Comparison of ENCODE assay signal across 8 cellular contexts in the genomic region with DNA sequence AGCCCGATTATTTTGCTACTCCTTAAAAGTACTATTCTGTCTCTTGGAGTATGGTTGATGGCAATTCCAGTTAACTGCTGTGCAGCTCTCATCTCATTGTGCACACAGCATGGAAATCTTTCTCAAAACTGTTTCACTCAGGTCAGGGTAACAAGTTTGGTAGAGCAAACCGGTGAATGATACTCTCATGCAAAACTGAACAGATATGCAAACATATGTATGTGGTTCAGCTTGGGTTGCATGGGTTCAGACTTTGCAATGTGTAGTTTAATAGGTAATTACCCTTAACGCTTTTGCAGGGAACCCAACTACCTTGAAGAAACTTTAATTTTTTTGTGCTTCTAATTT. TPM values are rescaled to one million over a fixed set of nuclear protein-coding genes. Genes with fewer than 3 reads are reported as not detected.
DNase-seq lines count a peak whose midpoint lies in the region; ATAC-seq, FAIRE-seq and TF ChIP-seq lines count a peak whose summit lies in the region.

No MANE protein-coding gene starts in this region.

- H3K9me3 ChIP-seq in OCI-LY3 (ENCODE audit: insufficient read depth, low read length) (no peaks in the 10 kb centered on the region), endothelial cell of umbilical vein (replicated peaks; ENCODE audit: control insufficient read depth, insufficient read depth, low read length) (no peaks in the 10 kb centered on the region)

- H3K9me3 Mint-ChIP-seq in progenitor cell of endocrine pancreas (ENCODE audit: low read depth), result no peaks in the 10 kb centered on the region

- H3K79me2 ChIP-seq in OCI-LY3 (ENCODE audit: low read length) (peaks cover 4% of the 10 kb centered on the region), endothelial cell of umbilical vein (ENCODE audit: control insufficient read depth, insufficient read depth, low read length) (peaks cover 18% of the 10 kb centered on the region)

- H3K4me2 ChIP-seq in OCI-LY3 (ENCODE audit: low read length), result peak overlapping the region; percentile 89
- H3K4me2 ChIP-seq in endothelial cell of umbilical vein (ENCODE audit: insufficient read depth, low read length), result peak overlapping the region; percentile 91

- H3K4me1 Mint-ChIP-seq in progenitor cell of endocrine pancreas (ENCODE audit: low read depth), result peaks cover 39% of the 10 kb centered on the region

- H3K27ac Mint-ChIP-seq in progenitor cell of endocrine pancreas, result peak overlapping the region; percentile 97

- H3K4me1 ChIP-seq in OCI-LY3 (ENCODE audit: low read length) (peaks cover 10% of the 10 kb centered on the region), endothelial cell of umbilical vein (ENCODE audit: control insufficient read depth, extremely low read depth, insufficient read depth, low read length) (peaks cover 43% of the 10 kb centered on the region)

- POLR2A ChIA-PET in endothelial cell of umbilical vein (lab: Charles Lee), result interaction anchor here (0.9 to 1.6 kb wide), 8 partner anchors 15 to 163 kb away, joined by 3 to 7 read pairs (median 4); no protein-coding TSS in a partner anchor

- H3K27me3 ChIP-seq in OCI-LY3 (ENCODE audit: low read depth, low read length) (no peaks in the 10 kb centered on the region), endothelial cell of umbilical vein (ENCODE audit: control insufficient read depth in 2 of 2, insufficient read depth in 2 of 2, low read length in 2 of 2) (no peaks in the 10 kb centered on the region)

- H3K9me1 ChIP-seq in endothelial cell of umbilical vein (replicated peaks; ENCODE audit: control insufficient read depth, extremely low read depth, insufficient read depth, low read length), result no peaks in the 10 kb centered on the region

- H3K4me3 Mint-ChIP-seq in progenitor cell of endocrine pancreas (ENCODE audit: low read depth), result peak overlapping the region; percentile 91

- H2AFZ ChIP-seq in OCI-LY3 (ENCODE audit: low read depth, low read length) (no peak overlapping the region), endothelial cell of umbilical vein (ENCODE audit: low read depth, low read length) (no peak overlapping the region)

- no peak overlapping the region for H3K27ac ChIP-seq in OCI-LY3 (ENCODE audit: low read length)
- peak overlapping the region; percentile 90 for H3K27ac ChIP-seq in endothelial cell of umbilical vein (ENCODE audit: insufficient read depth, low read depth, low read length)

- H3K4me3 ChIP-seq in OCI-LY3 (ENCODE audit: low read length) (peak overlapping the region; percentile 97), endothelial cell of umbilical vein (replicated peaks in 1 of 3; ENCODE audit: insufficient read depth in 1 of 3, low read depth in 1 of 3, low read length in 3 of 3) (peak overlapping the region; percentile 27 to 85 (median 83))

- H3K27me3 Mint-ChIP-seq in progenitor cell of endocrine pancreas, result no peaks in the 10 kb centered on the region

- BruUV-seq in endothelial cell of umbilical vein (replicated peaks; lab: Mats Ljungman, UMichigan), result no TSS peak

- peak overlapping the region; percentile 82 for H3K9ac ChIP-seq in OCI-LY3 (ENCODE audit: low read length)
- H3K9ac ChIP-seq in endothelial cell of umbilical vein (replicated peaks; ENCODE audit: extremely low read depth, insufficient read depth, low read length), result peak overlapping the region; percentile 96

- ATAC-seq in activated CD4-positive, CD25-positive, alpha-beta regulatory T cell treated with anti-CD3 and anti-CD28 coated beads, Interleukin-2, amount 50 U/mL, for 24 hours, result no peak

- peaks cover 13% of the 10 kb centered on the region for H3K36me3 Mint-ChIP-seq in progenitor cell of endocrine pancreas (ENCODE audit: insufficient read depth)

- H3K36me3 ChIP-seq in OCI-LY3 (replicated peaks; ENCODE audit: low read depth, low read length) (peaks cover 11% of the 10 kb centered on the region), endothelial cell of umbilical vein (ENCODE audit: control insufficient read depth in 2 of 2, extremely low read depth in 1 of 2, insufficient read depth in 2 of 2, low read length in 2 of 2) (peaks cover 0 to 8% of the 10 kb centered on the region in 2 experiments)

- H4K20me1 ChIP-seq in OCI-LY3 (ENCODE audit: insufficient read depth, low read length) (no peaks in the 10 kb centered on the region), endothelial cell of umbilical vein (replicated peaks; ENCODE audit: control insufficient read depth, extremely low read depth, insufficient read depth, low read length) (no peaks in the 10 kb centered on the region)

- TF ChIP-seq CTCF in OCI-LY3 (IDR thresholded peaks at IDR 0.05; ENCODE audit: low read depth, low read length) (no peak), endothelial cell of umbilical vein (IDR thresholded peaks at IDR 0.05; ENCODE audit: extremely low read depth in 1 of 2, insufficient read depth in 1 of 2, low read depth in 1 of 2, low read length in 2 of 2) (no peak), progenitor cell of endocrine pancreas (IDR thresholded peaks at IDR 0.05; ENCODE audit: unreplicated experiment) (no peak)

- intact Hi-C loops in endothelial cell of umbilical vein (cut with micrococcal nuclease), result loop anchor here (2.0 kb wide), 1 partner anchor 160 kb away; no protein-coding TSS in a partner anchor

- in situ Hi-C loops in G401 (cut with HindIII; ENCODE audit: low sequenced_read_pairs), result no loop called here

- TF ChIP-seq POLR2A in GM12891 (IDR thresholded peaks at IDR 0.05; ENCODE audit: low read depth, low read length) (no peak; the same call in 1 of the 2 replicates), endothelial cell of umbilical vein (IDR thresholded peaks at IDR 0.05; ENCODE audit: low read depth, low read length) (no peak)

- dilution Hi-C loops in endothelial cell of umbilical vein (cut with MboI; ENCODE audit: extremely low pct_ligation_motif_present, low sequenced_read_pairs), result no loop called here

- FAIRE-seq in GM12891 (lab: Jason Lieb, UNC), result peak; percentile 66
- FAIRE-seq in endothelial cell of umbilical vein (lab: Jason Lieb, UNC), result no peak

- CTCF ChIA-PET in endothelial cell of umbilical vein (lab: Charles Lee), result interaction anchor here (0.9 to 7.7 kb wide), 11 partner anchors 12 to 697 kb away, joined by 3 to 87 read pairs (median 5); no protein-coding TSS in a partner anchor

- DNase-seq in GM12891 (ENCODE audit: insufficient read length, low spot score) (no peak), endothelial cell of umbilical vein (ENCODE audit: low read depth, low spot score) (no peak), progenitor cell of endocrine pancreas (ENCODE audit: low spot score, unreplicated experiment) (no peak), Kasumi-1 (lab: John Stamatoyannopoulos, UW) (no peak), G401 (ENCODE audit: low spot score) (no peak)
- DNase-seq in activated CD4-positive, alpha-beta T cell treated with anti-CD3 and anti-CD28 coated beads, Interleukin-2, amount 50 U/mL, for 48 hours, result no peak

TF ChIP-seq in GM12891, 5 proteins besides CTCF, POLR2A, EP300 and RAD21:
- TF ChIP-seq PAX5 (IDR thresholded peaks at IDR 0.05; ENCODE audit: insufficient read depth, low read length, severe bottlenecking) (no peak), POLR2AphosphoS5 (IDR thresholded peaks at IDR 0.05; ENCODE audit: low read depth, low read length) (no peak), POU2F2 (IDR thresholded peaks at IDR 0.05; ENCODE audit: low read depth, low read length) (peak; percentile 68; the same call in 1 of the 2 replicates), TAF1 (IDR thresholded peaks at IDR 0.05; ENCODE audit: low read depth, low read length) (0 out of 2 replicates have a peak, but pooled peaks have one; percentile 53), SPI1 (IDR thresholded peaks at IDR 0.05; ENCODE audit: low read depth, low read length) (no peak)

TF ChIP-seq in endothelial cell of umbilical vein, 7 proteins besides CTCF, POLR2A, EP300 and RAD21:
- TF ChIP-seq, protein P1, sequence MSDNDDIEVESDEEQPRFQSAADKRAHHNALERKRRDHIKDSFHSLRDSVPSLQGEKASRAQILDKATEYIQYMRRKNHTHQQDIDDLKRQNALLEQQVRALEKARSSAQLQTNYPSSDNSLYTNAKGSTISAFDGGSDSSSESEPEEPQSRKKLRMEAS (IDR thresholded peaks at IDR 0.05; ENCODE audit: insufficient read depth, insufficient read length), result no peak
- TF ChIP-seq POLR2AphosphoS5 (IDR thresholded peaks at IDR 0.05; ENCODE audit: insufficient read depth, low read depth, low read length), result no peak
- TF ChIP-seq MYC (IDR thresholded peaks at IDR 0.05; ENCODE audit: low read depth, low read length), result no peak
- no peak for TF ChIP-seq EZH2 (IDR thresholded peaks at IDR 0.05; ENCODE audit: borderline replicate concordance, low read depth, low read length, severe bottlenecking)
- no peak for TF ChIP-seq JUN (IDR thresholded peaks at IDR 0.05; ENCODE audit: borderline replicate concordance, insufficient read depth, insufficient read length, low read depth)
- no peak for TF ChIP-seq FOS (IDR thresholded peaks at IDR 0.05; ENCODE audit: borderline replicate concordance, insufficient read depth, low read length)
- no peak for TF ChIP-seq GATA2 (IDR thresholded peaks at IDR 0.05; ENCODE audit: insufficient read depth, insufficient read length, low read depth, low read length)
TF ChIP-seq in endothelial cell of umbilical vein: peak in this region for 0.

RNA-seq across cellular contexts. Expression of gene GADD45A, which starts 2.2 kb away (rescaled TPM):
- 42.0 TPM for polyA plus RNA-seq in GM12891 (2012; ENCODE audit: low read depth, missing spikeins)
- total RNA-seq in endothelial cell of umbilical vein (77.4 and 91.6 TPM in 2 replicates), progenitor cell of endocrine pancreas (47.7 and 56.2 TPM in 2 replicates)
- 54.9 and 87.6 TPM in 2 replicates for polyA plus RNA-seq in endothelial cell of umbilical vein
- 78.4 and 85.9 TPM in 2 replicates for polyA plus RNA-seq in endothelial cell of umbilical vein (2011; cell fraction: cytosol; rRNA removed)
- polyA plus RNA-seq in endothelial cell of umbilical vein (2011; cell fraction: nucleus; rRNA removed), result 237 and 327 TPM in 2 replicates
- 104 and 119 TPM in 2 replicates for polyA plus RNA-seq in endothelial cell of umbilical vein (2012)
- 16.1 and 31.1 TPM in 2 replicates for polyA minus RNA-seq in endothelial cell of umbilical vein
- polyA minus RNA-seq in endothelial cell of umbilical vein (2011; cell fraction: cytosol; rRNA and poly(A)+ RNA removed), result 8.3 TPM
- polyA minus RNA-seq in endothelial cell of umbilical vein (2011; cell fraction: nucleus; rRNA and poly(A)+ RNA removed), result 71.4 and 153 TPM in 2 replicates
- total RNA-seq in G401 (2014; rRNA removed; shearing (Covaris generic)), result 4.6 and 5.5 TPM in 2 replicates
